In genomic region chr7:83882551-83882950, GRCh38 we compare ENCODE assay signal across 28 cellular contexts.
A peak's percentile ranks its signal among the peaks of the same experiment; 100 is the strongest.
DNase-seq lines count a peak whose midpoint lies in the region; ATAC-seq and TF ChIP-seq lines count a peak whose summit lies in the region.
"Had no signal": no experiment of that assay in that cellular context is flagged by ENCODE, and none has a peak within 500 bp of the region (broad histone marks: within the 10 kb centered on the region; RNA-seq: fewer than 3 reads in every experiment).

No MANE protein-coding gene starts in this region.

- H3K27ac ChIP-seq in RWPE2 (ENCODE audit: poor library complexity, severe bottlenecking) = no peak overlapping the region
- H3K27ac ChIP-seq: heart right ventricle, RWPE1, stomach, transverse colon had no signal

- intact Hi-C loops in natural killer cell (cut with micrococcal nuclease) = no loop called here

- no peaks in the 10 kb centered on the region for H3K4me1 Mint-ChIP-seq in activated T-cell treated with anti-CD3 and anti-CD28 coated beads, Interleukin-2, amount 50 U/mL, for 4 hours (ENCODE audit: low read depth)
- H3K4me1 Mint-ChIP-seq in natural killer cell = no peaks in the 10 kb centered on the region
- H3K4me1 Mint-ChIP-seq: CD4-positive, CD25-positive, alpha-beta regulatory T cell; naive B cell had no signal

- H3K9me3 ChIP-seq in RWPE2 (ENCODE audit: severe bottlenecking) = peaks cover 3% of the 10 kb centered on the region
- H3K9me3 ChIP-seq: heart right ventricle, MG63, stomach, transverse colon had no signal

- DNase-seq in HPDE6-E6E7 (ENCODE audit: extremely low spot score) = peak; percentile 4
- DNase-seq in RWPE2 (ENCODE audit: low spot score) = no peak
- peak; percentile 58 for DNase-seq in epithelial cell of esophagus (ENCODE audit: low read depth)
- DNase-seq in pons (ENCODE audit: low spot score) = peak; percentile 83
- DNase-seq in DMS 273 treated with DMSO at 0.1 percent for 48 hours (lab: John Stamatoyannopoulos, UW) = no peak
- DNase-seq in activated T-cell treated with anti-CD3 and anti-CD28 coated beads, Interleukin-2, amount 50 U/mL, for 4 hours = no peak
- no peak for DNase-seq in NCI-H1092 treated with DMSO at 0.1 percent for 48 hours (lab: John Stamatoyannopoulos, UW)
- DNase-seq in natural killer cell = no peak
- DNase-seq: activated CD4-positive, alpha-beta T cell treated with anti-CD3 and anti-CD28 coated beads for 4 hours; activated naive CD4-positive, alpha-beta T cell treated with Interleukin-2 at 50 U/mL for 16 hours; activated T-cell treated with anti-CD3 and anti-CD28 coated beads, Interleukin-2, amount 50 U/mL, for 48 hours; amniotic stem cell; caudate nucleus; CD4-positive, CD25-positive, alpha-beta regulatory T cell; dermis blood vessel endothelial cell; heart right ventricle; mesendoderm; MG63; naive B cell; NCI-H1417 treated with DMSO at 0.1 percent for 48 hours; NCI-H2171; NCI-H526; right cardiac atrium; stimulated activated CD4-positive, alpha-beta T cell treated with anti-CD3 and anti-CD28 coated beads, Interleukin-15, amount 100 ng/mL, for 24 hours; stomach; transverse colon had no signal

- no peaks in the 10 kb centered on the region for H3K4me1 ChIP-seq in RWPE2 (ENCODE audit: insufficient read depth, poor library complexity, severe bottlenecking)
- H3K4me1 ChIP-seq: heart right ventricle, stomach, transverse colon had no signal

- H3K36me3 ChIP-seq in RWPE2 (ENCODE audit: low read depth) = no peaks in the 10 kb centered on the region
- H3K36me3 ChIP-seq: heart right ventricle, MG63, stomach, transverse colon had no signal

- ATAC-seq in RWPE2 (ENCODE audit: low read depth) (peak; percentile 21; the same call in 1 of the 3 replicates), natural killer cell (no peak)
- no peak for ATAC-seq in activated T-cell treated with anti-CD3 and anti-CD28 coated beads, Interleukin-2, amount 50 U/mL, for 4 hours
- ATAC-seq: heart right ventricle, left lobe of liver, right cardiac atrium had no signal

- no peak overlapping the region for H3K4me3 Mint-ChIP-seq in activated T-cell treated with anti-CD3 and anti-CD28 coated beads, Interleukin-2, amount 50 U/mL, for 4 hours
- no peak overlapping the region for H3K4me3 Mint-ChIP-seq in natural killer cell
- H3K4me3 Mint-ChIP-seq: CD4-positive, CD25-positive, alpha-beta regulatory T cell; naive B cell had no signal

- no peaks in the 10 kb centered on the region for H3K27me3 ChIP-seq in RWPE2 (ENCODE audit: insufficient read depth, poor library complexity, severe bottlenecking)
- H3K27me3 ChIP-seq: heart right ventricle, MG63, stomach, transverse colon had no signal

- H3K4me3 ChIP-seq in RWPE2 (ENCODE audit: severe bottlenecking) (no peak overlapping the region), epithelial cell of esophagus (ENCODE audit: low read length) (no peak overlapping the region)
- H3K4me3 ChIP-seq: heart right ventricle, MG63, stomach, transverse colon had no signal

- no peaks in the 10 kb centered on the region for H3K36me3 Mint-ChIP-seq in activated T-cell treated with anti-CD3 and anti-CD28 coated beads, Interleukin-2, amount 50 U/mL, for 4 hours (ENCODE audit: insufficient read depth)
- H3K36me3 Mint-ChIP-seq in natural killer cell = no peaks in the 10 kb centered on the region
- H3K36me3 Mint-ChIP-seq: CD4-positive, CD25-positive, alpha-beta regulatory T cell; naive B cell had no signal

- H3K9me3 Mint-ChIP-seq in activated T-cell treated with anti-CD3 and anti-CD28 coated beads, Interleukin-2, amount 50 U/mL, for 4 hours = peaks cover 7% of the 10 kb centered on the region
- H3K9me3 Mint-ChIP-seq in natural killer cell = peaks cover 3 to 10% of the 10 kb centered on the region in 2 donors

- TF ChIP-seq CTCF in RWPE2 (IDR thresholded peaks at IDR 0.05; ENCODE audit: poor library complexity, severe bottlenecking) (no peak), epithelial cell of esophagus (IDR thresholded peaks at IDR 0.05; ENCODE audit: insufficient read depth, low read depth, low read length, missing control alignments) (no peak), natural killer cell (IDR thresholded peaks at IDR 0.05) (no peak)

- no peak overlapping the region for H3K27ac Mint-ChIP-seq in natural killer cell
- H3K27ac Mint-ChIP-seq: CD4-positive, CD25-positive, alpha-beta regulatory T cell; naive B cell had no signal

- no peaks in the 10 kb centered on the region for H3K27me3 Mint-ChIP-seq in activated T-cell treated with anti-CD3 and anti-CD28 coated beads, Interleukin-2, amount 50 U/mL, for 4 hours (ENCODE audit: low read depth)
- no peaks in the 10 kb centered on the region for H3K27me3 Mint-ChIP-seq in natural killer cell (ENCODE audit: low read depth in 2 of 2)
- H3K27me3 Mint-ChIP-seq: CD4-positive, CD25-positive, alpha-beta regulatory T cell; naive B cell had no signal

Comparison
In these comparisons a context has a peak if more than half of its experiments do, and no peak if none do; other contexts are left out.
1. DNase-seq: peak in HPDE6-E6E7 (single experiment), epithelial cell of esophagus (single experiment) and pons (single experiment); none in RWPE2 (single experiment), DMS 273 treated with DMSO at 0.1 percent for 48 hours (single experiment), activated T-cell treated with anti-CD3 and anti-CD28 coated beads, Interleukin-2, amount 50 U/mL, for 4 hours (single experiment), NCI-H1092 treated with DMSO at 0.1 percent for 48 hours (single experiment) and natural killer cell (single experiment).